In genomic region chr12:116559080-116559329, GRCh38 we compare ENCODE assay signal across 9 cellular contexts. TPM values are rescaled to one million over a fixed set of nuclear protein-coding genes. Genes with fewer than 3 reads are reported as not detected.
DNase-seq lines count a peak whose midpoint lies in the region; ATAC-seq and TF ChIP-seq lines count a peak whose summit lies in the region.
"Had no signal": no experiment of that assay in that cellular context is flagged by ENCODE, and none has a peak within 500 bp of the region (broad histone marks: within the 10 kb centered on the region; RNA-seq: fewer than 3 reads in every experiment).

No MANE protein-coding gene starts in this region.

- H3K27ac ChIP-seq in KOPT-K1 (ENCODE audit: low read depth, low read length, poor library complexity, severe bottlenecking), result peak overlapping the region; percentile 97
- no peak overlapping the region for H3K27ac ChIP-seq in adrenal gland

- H3K4me3 ChIP-seq in adrenal gland, result no peak overlapping the region

- peaks cover 23% of the 10 kb centered on the region in 2 donors for H3K4me1 Mint-ChIP-seq in effector memory CD8-positive, alpha-beta T cell (ENCODE audit: low read depth in 2 of 2)
- peaks cover 42% of the 10 kb centered on the region for H3K4me1 Mint-ChIP-seq in stimulated activated memory B cell treated with anti-CD40 and anti-IgM and Interleukin-4, amounts not matched to agents 10 μg/mL and 1 μg/mL and 100 μg/mL, for 72 hours

- no peak for TF ChIP-seq CTCF in adrenal gland (IDR thresholded peaks at IDR 0.05)

- DNase-seq in effector memory CD8-positive, alpha-beta T cell, result no peak
- no peak for DNase-seq in activated gamma-delta T cell (lab: John Stamatoyannopoulos, UW)
- no peak for DNase-seq in adrenal gland
- no peak for DNase-seq in stimulated activated CD4-positive, alpha-beta T cell treated with anti-CD3 and anti-CD28 coated beads, Interleukin-4, amount 100 ng/mL, for 24 hours

- H3K36me3 ChIP-seq in KOPT-K1 (ENCODE audit: insufficient read depth, low read length) (no peaks in the 10 kb centered on the region), adrenal gland (replicated peaks in 1 of 2) (no peaks in the 10 kb centered on the region)

- 67 to 80% (median 77%) methylated on average over 10 of the region's 10 CpGs for WGBS in adrenal gland, 4 donors

- no peaks in the 10 kb centered on the region for H3K27me3 Mint-ChIP-seq in effector memory CD8-positive, alpha-beta T cell
- no peaks in the 10 kb centered on the region for H3K27me3 Mint-ChIP-seq in stimulated activated memory B cell treated with anti-CD40 and anti-IgM and Interleukin-4, amounts not matched to agents 10 μg/mL and 1 μg/mL and 100 μg/mL, for 72 hours

- H3K4me1 ChIP-seq in adrenal gland (replicated peaks in 1 of 2), result no peaks in the 10 kb centered on the region

- H3K9me3 Mint-ChIP-seq in effector memory CD8-positive, alpha-beta T cell, result no peaks in the 10 kb centered on the region
- H3K9me3 Mint-ChIP-seq in stimulated activated memory B cell treated with anti-CD40 and anti-IgM and Interleukin-4, amounts not matched to agents 10 μg/mL and 1 μg/mL and 100 μg/mL, for 72 hours, result peaks cover 4% of the 10 kb centered on the region

- intact Hi-C loops in adrenal gland (cut with DNase I), result no loop called here

- H3K9me3 ChIP-seq in KOPT-K1 (ENCODE audit: insufficient read depth, low read length, poor library complexity, severe bottlenecking), result peaks cover 23% of the 10 kb centered on the region
- peaks cover 0 to 4% (median 0%) of the 10 kb centered on the region in 3 donors for H3K9me3 ChIP-seq in adrenal gland (replicated peaks in 1 of 3)

- no peak for TF ChIP-seq POLR2A in adrenal gland (IDR thresholded peaks at IDR 0.05)

- H3K27me3 ChIP-seq in adrenal gland, result no peaks in the 10 kb centered on the region

- peak overlapping the region; percentile 83 to 96 for H3K27ac Mint-ChIP-seq in effector memory CD8-positive, alpha-beta T cell
- peak overlapping the region; percentile 100 for H3K27ac Mint-ChIP-seq in stimulated activated memory B cell treated with anti-CD40 and anti-IgM and Interleukin-4, amounts not matched to agents 10 μg/mL and 1 μg/mL and 100 μg/mL, for 72 hours

- H3K36me3 Mint-ChIP-seq in effector memory CD8-positive, alpha-beta T cell (ENCODE audit: insufficient read depth), result peaks cover 12% of the 10 kb centered on the region
- peaks cover 10% of the 10 kb centered on the region for H3K36me3 Mint-ChIP-seq in stimulated activated memory B cell treated with anti-CD40 and anti-IgM and Interleukin-4, amounts not matched to agents 10 μg/mL and 1 μg/mL and 100 μg/mL, for 72 hours

- ATAC-seq in GM18517 (IDR thresholded peaks at IDR 0.05; ENCODE audit: unreplicated experiment) (peak; percentile 63), GM21576 (IDR thresholded peaks at IDR 0.05; ENCODE audit: unreplicated experiment) (peak; percentile 54)
- peak; percentile 12 for ATAC-seq in effector memory CD8-positive, alpha-beta T cell (replicated peaks)
- ATAC-seq in stimulated activated memory B cell treated with anti-CD40 and anti-IgM and Interleukin-4, amounts not matched to agents 10 μg/mL and 1 μg/mL and 100 μg/mL, for 72 hours, result peak; percentile 85

- peak overlapping the region; percentile 85 to 87 for H3K4me3 Mint-ChIP-seq in effector memory CD8-positive, alpha-beta T cell
- peak overlapping the region; percentile 84 for H3K4me3 Mint-ChIP-seq in stimulated activated memory B cell treated with anti-CD40 and anti-IgM and Interleukin-4, amounts not matched to agents 10 μg/mL and 1 μg/mL and 100 μg/mL, for 72 hours

RNA-seq across cellular contexts. Expression of gene MAP1LC3B2, which starts 0.2 kb away (rescaled TPM):
- 1 to 10 TPM in 4 of 8 donors, under 1 TPM in 3, not detected in 1; 0.54 to 4.6 (median 2.5) TPM for total RNA-seq in adrenal gland
- 1 to 10 TPM in 2 of 3 donors, under 1 TPM in 1; 0.81 to 1.7 (median 1.3) TPM for polyA plus RNA-seq in adrenal gland
- total RNA-seq: SK-MEL-5 had no signal

Comparison
In these comparisons a context has a peak if more than half of its experiments do, and no peak if none do; other contexts are left out.
1. ATAC-seq: peak in every context shown above with its lines; median percentile 85 in stimulated activated memory B cell treated with anti-CD40 and anti-IgM and Interleukin-4, amounts not matched to agents 10 μg/mL and 1 μg/mL and 100 μg/mL, for 72 hours; 63 in GM18517; 54 in GM21576; 12 in effector memory CD8-positive, alpha-beta T cell.